Comparison of ENCODE assay signal across 16 cellular contexts in the genomic region with DNA sequence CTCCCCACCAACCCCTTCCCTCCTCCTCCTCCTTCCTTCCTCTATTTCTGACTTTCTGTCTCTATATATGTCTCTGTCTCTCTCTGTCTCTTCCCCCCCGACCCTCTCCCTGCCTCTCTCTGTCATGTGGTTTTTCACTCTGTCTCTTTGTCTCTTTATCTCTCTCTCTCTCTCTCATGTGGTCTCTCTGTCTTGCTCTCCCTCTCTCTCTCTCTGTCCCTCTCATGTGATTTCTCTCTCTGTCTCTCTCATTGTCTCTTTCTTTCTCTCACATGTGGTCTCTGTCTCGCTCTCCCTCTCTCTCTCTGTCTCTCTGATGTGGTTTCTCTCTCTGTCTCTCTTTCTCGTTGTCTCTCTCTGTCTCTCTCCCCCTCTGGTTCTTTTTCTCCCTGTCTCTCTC.
"Had no signal": no experiment of that assay in that cellular context is flagged by ENCODE, and none has a peak within 500 bp of the region (broad histone marks: within the 10 kb centered on the region; RNA-seq: fewer than 3 reads in every experiment).

No MANE protein-coding gene starts in this region.

- H3K4me3 ChIP-seq: gastrocnemius medialis, left lung, neural progenitor cell, smooth muscle cell, upper lobe of right lung had no signal

- ATAC-seq: esophagus mucosa; gastrocnemius medialis; left lung; sciatic nerve; stimulated activated effector memory CD8-positive, alpha-beta T cell treated with anti-CD3 and anti-CD28 coated beads, Interleukin-12 subunit alpha, Interleukin-12 subunit beta, amount 100 ng/mL, for 72 hours; upper lobe of right lung had no signal

- H3K36me3 Mint-ChIP-seq: stimulated activated effector memory CD8-positive, alpha-beta T cell treated with anti-CD3 and anti-CD28 coated beads, Interleukin-12 subunit alpha, Interleukin-12 subunit beta, amount 100 ng/mL, for 72 hours had no signal

- H3K36me3 ChIP-seq: gastrocnemius medialis, left lung, neural progenitor cell, upper lobe of right lung had no signal

- DNase-seq: activated CD4-positive, alpha-beta T cell treated with anti-CD3 and anti-CD28 coated beads, Interleukin-2, amount 50 U/mL, for 4 hours; activated gamma-delta T cell; effector CD8-positive, alpha-beta T cell; gastrocnemius medialis; head of caudate nucleus; kidney; left lung; midbrain; stimulated activated CD4-positive, alpha-beta T cell treated with anti-CD3 and anti-CD28 coated beads, Interleukin-4, amount 100 ng/mL, for 1 hour; upper lobe of right lung had no signal

- H3K4me1 ChIP-seq: gastrocnemius medialis, neural progenitor cell, upper lobe of right lung had no signal

- H3K27ac Mint-ChIP-seq: activated naive CD8-positive, alpha-beta T cell; neural progenitor cell; stimulated activated effector memory CD8-positive, alpha-beta T cell treated with anti-CD3 and anti-CD28 coated beads, Interleukin-12 subunit alpha, Interleukin-12 subunit beta, amount 100 ng/mL, for 72 hours had no signal

- H3K4me3 Mint-ChIP-seq: activated naive CD8-positive, alpha-beta T cell; neural progenitor cell; stimulated activated effector memory CD8-positive, alpha-beta T cell treated with anti-CD3 and anti-CD28 coated beads, Interleukin-12 subunit alpha, Interleukin-12 subunit beta, amount 100 ng/mL, for 72 hours had no signal

- H3K27ac ChIP-seq: gastrocnemius medialis, left lung, neural progenitor cell, upper lobe of right lung had no signal
